Comparison of ENCODE assay signal across 8 cellular contexts in genomic region chr21:42125571-42126544, GRCh38. TPM values are rescaled to one million over a fixed set of nuclear protein-coding genes. Genes with fewer than 3 reads are reported as not detected.
DNase-seq lines count a peak whose midpoint lies in the region; ATAC-seq, FAIRE-seq and TF ChIP-seq lines count a peak whose summit lies in the region.

No MANE protein-coding gene starts in this region.

- CTCF ChIA-PET in A549 (lab: Yijun Ruan, JAX) = interaction anchor here (0.7 to 6.1 kb wide), 4 partner anchors 10 to 19 kb away, joined by 3 to 45 read pairs (median 4); no protein-coding TSS in a partner anchor
- CTCF ChIA-PET in activated CD4-positive, alpha-beta T cell treated with anti-CD3 and anti-CD28 coated beads, Interleukin-2, amount 10 ng/mL, durations not matched to agents 7 days and 5 days (lab: Charles Lee) = interaction anchor here (0.8 to 1.5 kb wide), 3 partner anchors 9 to 309 kb away, joined by 3 to 4 read pairs (median 3); no protein-coding TSS in a partner anchor

- no peaks in the 10 kb centered on the region for H3K36me3 ChIP-seq in OCI-LY3 (replicated peaks; ENCODE audit: low read depth, low read length)

- no peak overlapping the region for H3K4me2 ChIP-seq in A549
- H3K4me2 ChIP-seq in OCI-LY3 (ENCODE audit: low read length) = no peak overlapping the region

- TF ChIP-seq POLR2A in A549 (IDR thresholded peaks at IDR 0.05; ENCODE audit: low read length) = no peak

- ATAC-seq in A549 (peak; percentile 67 to 83), GM19455 (IDR thresholded peaks at IDR 0.05; ENCODE audit: unreplicated experiment) (no peak)

- H3K27ac Mint-ChIP-seq in activated CD4-positive, alpha-beta T cell treated with anti-CD3 and anti-CD28 coated beads, Interleukin-2, amount 10 ng/mL, durations not matched to agents 7 days and 5 days = no peak overlapping the region

- no peaks in the 10 kb centered on the region for H4K20me1 ChIP-seq in OCI-LY3 (ENCODE audit: insufficient read depth, low read length)

- FAIRE-seq in A549 (lab: Jason Lieb, UNC) = no peak

- H3K27ac ChIP-seq in A549 (no peak overlapping the region), OCI-LY3 (ENCODE audit: low read length) (no peak overlapping the region)

- H3K27me3 ChIP-seq in OCI-LY3 (ENCODE audit: low read depth, low read length) = peaks cover 7% of the 10 kb centered on the region

- no peaks in the 10 kb centered on the region for H3K36me3 Mint-ChIP-seq in activated CD4-positive, alpha-beta T cell treated with anti-CD3 and anti-CD28 coated beads, Interleukin-2, amount 10 ng/mL, durations not matched to agents 7 days and 5 days (ENCODE audit: low read depth)

- peaks cover 18% of the 10 kb centered on the region for H3K27me3 Mint-ChIP-seq in activated CD4-positive, alpha-beta T cell treated with anti-CD3 and anti-CD28 coated beads, Interleukin-2, amount 10 ng/mL, durations not matched to agents 7 days and 5 days

- H3K9me3 Mint-ChIP-seq in activated CD4-positive, alpha-beta T cell treated with anti-CD3 and anti-CD28 coated beads, Interleukin-2, amount 10 ng/mL, durations not matched to agents 7 days and 5 days = no peaks in the 10 kb centered on the region

- H3K4me1 ChIP-seq in A549 = no peaks in the 10 kb centered on the region
- H3K4me1 ChIP-seq in OCI-LY3 (ENCODE audit: low read length) = peaks cover under 1% of the 10 kb centered on the region; the same call in 1 of the 2 replicates

- TF ChIP-seq RAD21 in A549 (conservative IDR thresholded peaks at IDR 0.05 in 1 of 2, IDR thresholded peaks at IDR 0.05 in 1 of 2) = no peak

- 37% methylated on average over 12 of the region's 29 CpGs for WGBS in A549 (ENCODE audit: missing lambda C conversion rate)

- no peak for TF ChIP-seq EP300 in A549 (IDR thresholded peaks at IDR 0.05)

- POLR2A ChIA-PET in A549 (lab: Yijun Ruan, JAX) = no interaction called here
- POLR2A ChIA-PET in activated CD4-positive, alpha-beta T cell treated with anti-CD3 and anti-CD28 coated beads, Interleukin-2, amount 10 ng/mL, durations not matched to agents 7 days and 5 days (lab: Charles Lee) = no interaction called here

- H3K79me2 ChIP-seq in OCI-LY3 (ENCODE audit: low read length) = no peaks in the 10 kb centered on the region

- peaks cover 35% of the 10 kb centered on the region for H3K4me1 Mint-ChIP-seq in activated CD4-positive, alpha-beta T cell treated with anti-CD3 and anti-CD28 coated beads, Interleukin-2, amount 10 ng/mL, durations not matched to agents 7 days and 5 days

- H3K9me3 ChIP-seq in A549 = no peaks in the 10 kb centered on the region
- H3K9me3 ChIP-seq in OCI-LY3 (ENCODE audit: insufficient read depth, low read length) = no peaks in the 10 kb centered on the region

- H3K4me3 Mint-ChIP-seq in activated CD4-positive, alpha-beta T cell treated with anti-CD3 and anti-CD28 coated beads, Interleukin-2, amount 10 ng/mL, durations not matched to agents 7 days and 5 days = no peak overlapping the region

- no peak overlapping the region for H3K9ac ChIP-seq in OCI-LY3 (ENCODE audit: low read length)

- no peak overlapping the region for H2AFZ ChIP-seq in OCI-LY3 (ENCODE audit: low read depth, low read length)

- no peak overlapping the region for H3K4me3 ChIP-seq in A549
- H3K4me3 ChIP-seq in OCI-LY3 (ENCODE audit: low read length) = no peak overlapping the region
- H3K4me3 ChIP-seq in foreskin fibroblast (ENCODE audit: low read depth in 1 of 2, low read length in 2 of 2) = no peak overlapping the region

- no peak for TF ChIP-seq CTCF in A549 (IDR thresholded peaks at IDR 0.05)
- TF ChIP-seq CTCF in OCI-LY3 (IDR thresholded peaks at IDR 0.05; ENCODE audit: low read depth, low read length) = 0 out of 2 replicates have a peak, but pooled peaks have one; percentile 4
- TF ChIP-seq CTCF in foreskin fibroblast (IDR thresholded peaks at IDR 0.05; ENCODE audit: low read depth, low read length) = no peak

- peak in 1 of 2 experiments; percentile 27 for DNase-seq in A549 (ENCODE audit: low read depth in 1 of 2, low spot score in 1 of 2)
- DNase-seq in H4 (ENCODE audit: low spot score) = peak; percentile 42
- DNase-seq in foreskin fibroblast = peak; percentile 45 to 61
- no peak for DNase-seq in NCI-H2081 treated with DMSO at 0.1 percent for 48 hours (lab: John Stamatoyannopoulos, UW)
- no peak for DNase-seq in activated CD4-positive, alpha-beta T cell treated with anti-CD3 and anti-CD28 coated beads, Interleukin-2, amount 10 ng/mL, durations not matched to agents 7 days and 5 days
- DNase-seq in germinal center (ENCODE audit: low spot score) = no peak

TF ChIP-seq in A549, 52 proteins besides CTCF, POLR2A, EP300 and RAD21:
- TF ChIP-seq FOSL2 (IDR thresholded peaks at IDR 0.05) (no peak), FOSL2 (CRISPR knock-in tag; IDR thresholded peaks at IDR 0.05) (peak; percentile 8; the same call in 1 of the 2 replicates), FOSB (CRISPR knock-in tag; IDR thresholded peaks at IDR 0.05) (no peak)

RNA-seq across cellular contexts. Expression of gene UMODL1, which starts 54.7 kb away (rescaled TPM):
- not detected in 2 replicates for polyA plus RNA-seq in A549 (2011; rRNA removed)
- polyA plus RNA-seq in A549 (2012; cell fraction: cytosol; rRNA removed) = not detected in 2 replicates
- not detected in 2 replicates for polyA plus RNA-seq in A549 (2012; cell fraction: nucleus; rRNA removed)
- not detected in 3 replicates for polyA plus RNA-seq in A549 (2017; fragmentation: RNase III; extraction: RNeasy Plus Mini Kit Qiagen cat#74134 plus additional on column Dnase treatment)
- polyA minus RNA-seq in A549 (2011; rRNA and poly(A)+ RNA removed) = not detected in 2 replicates
- total RNA-seq in H4 (2014; rRNA removed; shearing (Covaris generic)) = not detected in 2 replicates
- total RNA-seq in activated CD4-positive, alpha-beta T cell treated with anti-CD3 and anti-CD28 coated beads, Interleukin-2, amount 10 ng/mL, durations not matched to agents 7 days and 5 days = under 1 TPM; 0.10 to 0.21 TPM

Comparison
In these comparisons a context has a peak if more than half of its experiments do, and no peak if none do; other contexts are left out.
1. DNase-seq: peak in H4 (single experiment) and foreskin fibroblast (2 of 2); none in NCI-H2081 treated with DMSO at 0.1 percent for 48 hours (single experiment), activated CD4-positive, alpha-beta T cell treated with anti-CD3 and anti-CD28 coated beads, Interleukin-2, amount 10 ng/mL, durations not matched to agents 7 days and 5 days (single experiment) and germinal center (single experiment).